In the genomic region with DNA sequence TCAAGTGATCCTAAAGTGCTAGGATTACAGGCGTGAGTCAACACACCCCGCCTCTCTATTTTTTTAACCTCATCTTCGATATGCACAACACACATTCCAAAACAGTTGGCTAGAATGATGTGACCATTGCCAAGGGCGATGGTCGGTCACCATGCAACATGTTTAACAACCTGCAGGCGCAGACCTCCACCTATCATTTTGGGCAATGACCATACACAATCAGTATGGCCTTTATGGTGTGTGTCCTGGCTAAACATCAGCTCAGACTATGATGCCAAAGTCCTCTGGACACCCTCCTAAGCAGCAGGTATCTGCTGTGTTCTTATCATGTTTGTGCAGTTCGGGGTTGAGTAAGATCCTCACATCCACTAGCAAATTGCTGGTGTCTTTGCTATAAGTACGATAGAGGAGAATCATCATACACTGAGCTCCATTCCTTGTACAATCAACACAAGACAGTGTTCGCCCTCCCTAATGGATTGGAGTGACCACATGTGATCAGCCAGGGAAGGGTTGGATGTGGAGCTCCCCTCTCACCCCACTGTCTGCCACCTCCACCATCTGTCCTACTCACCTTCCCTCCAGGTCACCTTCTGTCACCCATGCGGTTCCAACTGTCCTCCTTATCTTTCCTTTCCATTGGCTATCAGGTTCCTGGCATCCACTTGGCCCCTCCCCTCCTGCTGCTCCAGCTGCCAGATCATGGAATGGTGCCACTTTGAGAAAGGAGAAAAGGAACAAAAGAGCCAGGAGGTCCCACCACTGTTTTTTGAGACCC, we compare ENCODE assay signal across 1 cellular context.
TF ChIP-seq lines count a peak whose summit lies in the region.

No MANE protein-coding gene starts in this region.

TF ChIP-seq in IMR-90, 13 proteins besides CTCF, POLR2A, EP300 and RAD21 (continued from another document):
- no peak for TF ChIP-seq NFE2L2 (IDR thresholded peaks at IDR 0.05; ENCODE audit: low read depth, low read length)
- TF ChIP-seq SMC3 (IDR thresholded peaks at IDR 0.05; ENCODE audit: low read depth, low read length) = no peak
- no peak for TF ChIP-seq FOS (IDR thresholded peaks at IDR 0.05; ENCODE audit: low read depth, low read length)
- TF ChIP-seq MAZ (IDR thresholded peaks at IDR 0.05; ENCODE audit: borderline replicate concordance, low read depth, low read length) = no peak
- TF ChIP-seq MXI1 (IDR thresholded peaks at IDR 0.05; ENCODE audit: borderline replicate concordance, low read depth, low read length) = no peak
